Comparison of ENCODE assay signal across 13 cellular contexts in genomic region chr7:42492895-42493294, GRCh38.
DNase-seq lines count a peak whose midpoint lies in the region; ATAC-seq and TF ChIP-seq lines count a peak whose summit lies in the region.
"Had no signal": no experiment of that assay in that cellular context is flagged by ENCODE, and none has a peak within 500 bp of the region (broad histone marks: within the 10 kb centered on the region; RNA-seq: fewer than 3 reads in every experiment).

No MANE protein-coding gene starts in this region.

- H3K36me3 ChIP-seq in BLaER1 (no peaks in the 10 kb centered on the region), adipocyte (ENCODE audit: control insufficient read depth, insufficient read depth, low read length, severe bottlenecking) (no peaks in the 10 kb centered on the region), hepatocyte (replicated peaks; ENCODE audit: insufficient read depth, low read depth) (no peaks in the 10 kb centered on the region), rectal smooth muscle tissue (ENCODE audit: control insufficient read depth, insufficient read depth, low read length) (no peaks in the 10 kb centered on the region)

- 53% methylated on average over 7 of the region's 7 CpGs for WGBS in hepatocyte (ENCODE audit: low lambda C conversion rate, missing lambda C conversion rate)

- TF ChIP-seq CTCF in hepatocyte (IDR thresholded peaks at IDR 0.05; ENCODE audit: poor library complexity): no peak

- H4K20me1 ChIP-seq in BLaER1 (no peaks in the 10 kb centered on the region), hepatocyte (ENCODE audit: insufficient read depth, poor library complexity, severe bottlenecking) (no peaks in the 10 kb centered on the region)

- H3K27ac ChIP-seq in BLaER1 (no peak overlapping the region), hepatocyte (no peak overlapping the region), rectal smooth muscle tissue (ENCODE audit: low read depth, low read length) (peak overlapping the region; percentile 91)

- no peaks in the 10 kb centered on the region for H3K9me3 ChIP-seq in BLaER1
- H3K9me3 ChIP-seq in adipocyte (ENCODE audit: control insufficient read depth, low read length): no peaks in the 10 kb centered on the region
- no peaks in the 10 kb centered on the region for H3K9me3 ChIP-seq in hepatocyte (ENCODE audit: low read depth)

- H3K9ac ChIP-seq in BLaER1: no peak overlapping the region
- H3K9ac ChIP-seq in adipocyte (ENCODE audit: low read length): peak overlapping the region; percentile 76
- H3K9ac ChIP-seq in rectal smooth muscle tissue (ENCODE audit: low read length): no peak overlapping the region

- H3K4me1 ChIP-seq in BLaER1: peaks cover 27% of the 10 kb centered on the region
- peaks cover 27% of the 10 kb centered on the region for H3K4me1 ChIP-seq in adipocyte (ENCODE audit: control insufficient read depth, insufficient read depth, low read length)
- H3K4me1 ChIP-seq in hepatocyte (ENCODE audit: insufficient read depth): peaks cover 9% of the 10 kb centered on the region
- peaks cover 23% of the 10 kb centered on the region for H3K4me1 ChIP-seq in rectal smooth muscle tissue (ENCODE audit: control insufficient read depth, insufficient read depth, low read length)

- no peaks in the 10 kb centered on the region for H3K79me2 ChIP-seq in hepatocyte

- H3K9me2 ChIP-seq in hepatocyte (replicated peaks; ENCODE audit: insufficient read depth): no peaks in the 10 kb centered on the region

- DNase-seq in adipocyte (ENCODE audit: low read depth) (no peak), hepatocyte (ENCODE audit: low spot score) (no peak), DMS53 treated with DMSO at 0.1 percent for 48 hours (lab: John Stamatoyannopoulos, UW; ENCODE audit: unreplicated experiment) (no peak), HK-2 (ENCODE audit: unreplicated experiment) (no peak)
- DNase-seq in stimulated activated CD4-positive, alpha-beta T cell treated with anti-CD3 and anti-CD28 coated beads, Interleukin-4, amount 100 ng/mL, for 4 hours: no peak
- DNase-seq: activated CD4-positive, alpha-beta T cell treated with anti-CD3 and anti-CD28 coated beads, Interleukin-2, amount 50 U/mL, for 1 hour; DMS79 treated with DMSO at 0.1 percent for 48 hours; NCI-H1092 treated with DMSO at 0.1 percent for 48 hours; NCI-H345; OCI-M1 had no signal

- H3K27me3 ChIP-seq in BLaER1 (no peaks in the 10 kb centered on the region), adipocyte (replicated peaks; ENCODE audit: control insufficient read depth, insufficient read depth, low read length) (no peaks in the 10 kb centered on the region), hepatocyte (peaks cover 19% of the 10 kb centered on the region), rectal smooth muscle tissue (ENCODE audit: control insufficient read depth, insufficient read depth, low read length) (no peaks in the 10 kb centered on the region)

- H3K4me2 ChIP-seq in BLaER1: peak overlapping the region; percentile 93; the same call in 1 of the 2 replicates
- H3K4me2 ChIP-seq in hepatocyte: peak overlapping the region; percentile 87

- no peak for ATAC-seq in HG03025 (IDR thresholded peaks at IDR 0.05; ENCODE audit: low FRiP score, unreplicated experiment)

- no peak overlapping the region for H3K4me3 ChIP-seq in BLaER1
- H3K4me3 ChIP-seq in adipocyte (ENCODE audit: low read length): peak overlapping the region; percentile 77
- no peak overlapping the region for H3K4me3 ChIP-seq in hepatocyte
- peak overlapping the region; percentile 62 for H3K4me3 ChIP-seq in rectal smooth muscle tissue (ENCODE audit: low read length)

- H2AFZ ChIP-seq in hepatocyte: no peak overlapping the region

Comparison
In these comparisons a context has a peak if more than half of its experiments do, and no peak if none do; other contexts are left out.
1. H3K4me3 ChIP-seq: peak in adipocyte (single experiment) and rectal smooth muscle tissue (single experiment); none in BLaER1 (single experiment) and hepatocyte (single experiment).